ENCODE assay signal across 13 cellular contexts in the genomic region with DNA sequence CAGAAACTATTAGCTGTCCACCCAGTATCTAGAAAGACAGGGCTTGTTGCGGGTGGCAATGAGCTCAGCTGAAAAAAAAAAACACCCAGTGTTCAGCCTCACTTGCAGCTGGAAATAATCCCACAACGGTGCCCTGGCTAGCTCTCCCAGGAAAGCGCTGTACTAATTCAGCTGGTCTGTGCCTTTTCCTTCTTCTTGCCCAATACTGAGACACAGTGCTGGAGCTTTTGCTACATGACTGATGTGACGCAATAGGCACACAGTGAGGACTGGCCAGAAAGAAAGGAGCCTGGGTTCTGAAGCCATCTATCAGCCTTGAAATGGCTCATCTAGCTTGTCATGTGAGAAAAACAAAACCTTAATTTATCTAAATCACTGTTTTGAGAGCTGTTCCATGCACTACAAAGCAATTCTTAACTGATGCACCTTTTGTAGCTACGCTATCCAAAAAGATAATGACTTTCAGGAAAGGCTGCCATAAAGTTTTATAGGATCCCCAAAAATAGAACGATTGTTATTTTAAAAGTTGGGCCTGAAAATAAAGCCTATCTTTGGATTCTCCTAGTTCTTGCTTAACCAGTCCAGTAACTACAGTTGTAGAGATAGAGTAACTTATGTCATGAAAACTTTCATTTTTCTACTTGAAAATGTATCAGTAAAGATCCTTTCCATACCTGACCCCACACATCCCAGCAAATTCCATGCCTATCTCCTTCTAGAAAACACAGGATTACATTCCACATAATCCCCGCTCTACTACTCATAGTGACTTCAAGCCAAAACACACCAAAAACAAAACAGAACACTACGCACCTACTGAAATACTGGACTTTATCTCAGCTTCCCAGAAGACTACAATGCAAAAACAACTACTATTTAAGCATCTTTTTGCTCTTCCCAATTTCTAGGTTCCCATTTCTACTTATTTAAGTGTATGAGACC. TPM values are rescaled to one million over a fixed set of nuclear protein-coding genes. Genes with fewer than 3 reads are reported as not detected.
DNase-seq lines count a peak whose midpoint lies in the region.
"Had no signal": no experiment of that assay in that cellular context is flagged by ENCODE, and none has a peak within 500 bp of the region (broad histone marks: within the 10 kb centered on the region; RNA-seq: fewer than 3 reads in every experiment).

No MANE protein-coding gene starts in this region.

- no peaks in the 10 kb centered on the region for H3K79me1 ChIP-seq in trophoblast cell (ENCODE audit: low read length)

- intact Hi-C loops in head of caudate nucleus (cut with DNase I): no loop called here

- WGBS in trophoblast cell (ENCODE audit: extremely low coverage, insufficient coverage, insufficient read length): 100% methylated on average over 1 of the region's 8 CpGs

- H3K23ac ChIP-seq in trophoblast cell (ENCODE audit: low read length): no peak overlapping the region

- peak overlapping the region in 1 of 10 experiments; percentile 6; a peak in 2 of 20 replicates for H3K4me3 ChIP-seq in BLaER1 treated with 17β-estradiol and CSF1 and Interleukin-3, amounts not matched to agents 10 nM and 100 nM
- H3K4me3 ChIP-seq in trophoblast cell (ENCODE audit: low read depth, low read length): no peak overlapping the region

- H3K4me1 ChIP-seq in BLaER1 treated with 17β-estradiol and CSF1 and Interleukin-3, amounts not matched to agents 10 nM and 100 nM: peaks cover 4 to 32% (median 20%) of the 10 kb centered on the region in 10 experiments; a peak in 18 of 20 replicates
- H3K4me1 ChIP-seq in trophoblast cell (ENCODE audit: control insufficient read depth in 1 of 2, insufficient read depth in 2 of 2, low read length in 2 of 2): no peaks in the 10 kb centered on the region

- peaks cover 0 to 39% (median 0%) of the 10 kb centered on the region in 11 experiments; a peak in 7 of 22 replicates for H4K20me1 ChIP-seq in BLaER1 treated with 17β-estradiol and CSF1 and Interleukin-3, amounts not matched to agents 10 nM and 100 nM

- H3K9ac ChIP-seq in BLaER1 treated with 17β-estradiol and CSF1 and Interleukin-3, amounts not matched to agents 10 nM and 100 nM: peak overlapping the region in 2 of 11 experiments; percentile 29 to 45; a peak in 4 of 22 replicates
- H3K9ac ChIP-seq in trophoblast cell (ENCODE audit: low read length): no peak overlapping the region

- H3K36me3 ChIP-seq in BLaER1 treated with 17β-estradiol and CSF1 and Interleukin-3, amounts not matched to agents 10 nM and 100 nM: peaks cover 46 to 85% (median 66%) of the 10 kb centered on the region in 11 experiments
- H3K36me3 ChIP-seq in trophoblast cell (ENCODE audit: control insufficient read depth in 1 of 2, insufficient read depth in 2 of 2, low read length in 2 of 2): peaks cover 3 to 4% of the 10 kb centered on the region in 2 experiments

- peak; percentile 73 for DNase-seq in SKM-1 treated with dmso at 0.1 percent for 144 hours (lab: John Stamatoyannopoulos, UW; ENCODE audit: unreplicated experiment)
- peak in 33 of 42 donors; percentile 5 to 82 (median 50) for DNase-seq in head of caudate nucleus
- DNase-seq in trophoblast cell: peak; percentile 74 to 85
- no peak for DNase-seq in 8988T
- DNase-seq in NCI-H2029 treated with DMSO at 0.1 percent for 48 hours (lab: John Stamatoyannopoulos, UW): no peak
- no peak for DNase-seq in NCI-H2171 (lab: John Stamatoyannopoulos, UW)
- DNase-seq in NCI-H1092 (lab: John Stamatoyannopoulos, UW): no peak
- DNase-seq: activated naive CD8-positive, alpha-beta T cell treated with anti-CD3 and anti-CD28 coated beads for 36 hours; DMS79; NCI-H2029; stimulated activated CD4-positive, alpha-beta T cell treated with anti-CD3 and anti-CD28 coated beads, Interleukin-15, amount 100 ng/mL, for 24 hours; T1000 had no signal

- H4K12ac ChIP-seq in trophoblast cell (ENCODE audit: low read depth, low read length): no peak overlapping the region

- H2BK12ac ChIP-seq in trophoblast cell (ENCODE audit: low read length): no peak overlapping the region

- no peak overlapping the region for H2BK5ac ChIP-seq in trophoblast cell (ENCODE audit: low read depth, low read length, poor library complexity)

- H4K91ac ChIP-seq in trophoblast cell (ENCODE audit: low read depth, low read length): no peak overlapping the region

- H3K4ac ChIP-seq in trophoblast cell (ENCODE audit: low read depth, low read length): no peak overlapping the region

- H3K9me3 ChIP-seq in BLaER1 treated with 17β-estradiol and CSF1 and Interleukin-3, amounts not matched to agents 10 nM and 100 nM (replicated peaks in 1 of 11): no peaks in the 10 kb centered on the region
- H3K9me3 ChIP-seq in trophoblast cell (ENCODE audit: insufficient read depth, low read depth, low read length): no peaks in the 10 kb centered on the region

- H3K27me3 ChIP-seq in BLaER1 treated with 17β-estradiol and CSF1 and Interleukin-3, amounts not matched to agents 10 nM and 100 nM: no peaks in the 10 kb centered on the region
- H3K27me3 ChIP-seq in trophoblast cell (ENCODE audit: insufficient read depth, low read length): no peaks in the 10 kb centered on the region

- H4K8ac ChIP-seq in trophoblast cell (ENCODE audit: low read depth, low read length): no peak overlapping the region

- H3K14ac ChIP-seq in trophoblast cell (ENCODE audit: low read length): no peak overlapping the region

- H3K27ac ChIP-seq in BLaER1 treated with 17β-estradiol and CSF1 and Interleukin-3, amounts not matched to agents 10 nM and 100 nM: peak overlapping the region in 8 of 11 experiments; percentile 3 to 61 (median 28); a peak in 10 of 22 replicates
- no peak overlapping the region for H3K27ac ChIP-seq in trophoblast cell (ENCODE audit: low read depth, low read length)

- H2AK5ac ChIP-seq in trophoblast cell (ENCODE audit: low read length): no peak overlapping the region

- H2AFZ ChIP-seq in trophoblast cell (ENCODE audit: insufficient read depth, low read length, poor library complexity): no peak overlapping the region

- H3K4me2 ChIP-seq in BLaER1 treated with 17β-estradiol and CSF1 and Interleukin-3, amounts not matched to agents 10 nM and 100 nM: peak overlapping the region in 9 of 11 experiments; percentile 4 to 80 (median 62); a peak in 16 of 22 replicates
- no peak overlapping the region for H3K4me2 ChIP-seq in trophoblast cell (ENCODE audit: low read length)

- no peaks in the 10 kb centered on the region for H3K79me2 ChIP-seq in trophoblast cell (ENCODE audit: control insufficient read depth, insufficient read depth, low read length, poor library complexity)

- H2BK120ac ChIP-seq in trophoblast cell (ENCODE audit: insufficient read depth, low read length, poor library complexity): no peak overlapping the region

- H3K18ac ChIP-seq in trophoblast cell (ENCODE audit: low read length): no peak overlapping the region

RNA-seq across cellular contexts. Expression of a gene that starts 15.9 kb away (rescaled TPM):
- 18.9 and 19.0 TPM in 2 replicates for polyA plus RNA-seq in trophoblast cell (2013)

Comparison
In these comparisons a context has a peak if more than half of its experiments do, and no peak if none do; other contexts are left out.
1. DNase-seq: peak in SKM-1 treated with dmso at 0.1 percent for 144 hours (single experiment), head of caudate nucleus (33 of 42) and trophoblast cell (2 of 2); none in 8988T (single experiment), NCI-H2029 treated with DMSO at 0.1 percent for 48 hours (single experiment), NCI-H2171 (single experiment) and NCI-H1092 (single experiment).